Comparison of ENCODE assay signal across 8 cellular contexts in genomic region chr5:149141957-149142851, GRCh38. TPM values are rescaled to one million over a fixed set of nuclear protein-coding genes. Genes with fewer than 3 reads are reported as not detected.
DNase-seq lines count a peak whose midpoint lies in the region; TF ChIP-seq lines count a peak whose summit lies in the region.

No MANE protein-coding gene starts in this region.

- H3K4me3 Mint-ChIP-seq in neural crest cell, result peak overlapping the region; percentile 72

- peaks cover 15% of the 10 kb centered on the region for H3K4me1 Mint-ChIP-seq in neural crest cell

- TF ChIP-seq CTCF in fibroblast of mammary gland (conservative IDR thresholded peaks at IDR 0.05; ENCODE audit: control insufficient read depth, insufficient read depth, low read depth, low read length) (no peak), neural crest cell (conservative IDR thresholded peaks at IDR 0.05) (no peak)

- H3K9me3 Mint-ChIP-seq in neural crest cell, result peaks cover 5% of the 10 kb centered on the region

- peak overlapping the region; percentile 45 for H3K27ac ChIP-seq in SJSA1

- H3K27me3 Mint-ChIP-seq in neural crest cell (ENCODE audit: low read depth), result peaks cover 22% of the 10 kb centered on the region

- peak overlapping the region; percentile 71 for H3K4me3 ChIP-seq in SJSA1
- H3K4me3 ChIP-seq in fibroblast of mammary gland (ENCODE audit: control insufficient read depth, low read depth, low read length), result peak overlapping the region; percentile 96

- H3K27me3 ChIP-seq in SJSA1 (replicated peaks), result no peaks in the 10 kb centered on the region

- H3K36me3 ChIP-seq in SJSA1, result peaks cover 23% of the 10 kb centered on the region

- no peak overlapping the region for H3K27ac Mint-ChIP-seq in neural crest cell (ENCODE audit: unreplicated experiment)

- no peaks in the 10 kb centered on the region for H3K36me3 Mint-ChIP-seq in neural crest cell (ENCODE audit: low read depth)

- peaks cover 51% of the 10 kb centered on the region for H3K4me1 ChIP-seq in SJSA1 (replicated peaks)

- DNase-seq in DMS79 treated with DMSO at 0.1 percent for 48 hours (lab: John Stamatoyannopoulos, UW), result peak; percentile 23
- no peak for DNase-seq in DMS79 (lab: John Stamatoyannopoulos, UW)
- DNase-seq in SJSA1 (ENCODE audit: low read depth in 1 of 2, low spot score in 2 of 2), result no peak
- DNase-seq in fibroblast of mammary gland (ENCODE audit: low read depth), result peak; percentile 50
- DNase-seq in neural crest cell (ENCODE audit: low read depth, low spot score), result no peak
- no peak for DNase-seq in SIG-M5 treated with dmso at 0.1 percent for 504 hours (lab: John Stamatoyannopoulos, UW; ENCODE audit: unreplicated experiment)
- DNase-seq in ecto neural progenitor cell (ENCODE audit: low spot score), result no peak
- DNase-seq in OCI-M2 (lab: John Stamatoyannopoulos, UW; ENCODE audit: unreplicated experiment), result no peak

- no peaks in the 10 kb centered on the region; the same call in 1 of the 2 replicates for H3K9me3 ChIP-seq in SJSA1 (replicated peaks)

RNA-seq across cellular contexts. Expression of gene ABLIM3, which starts 0.9 kb away (rescaled TPM):
- total RNA-seq in SJSA1 (2014; rRNA removed; shearing (Covaris generic)), result 24.1 and 32.8 TPM in 2 replicates
- total RNA-seq in neural crest cell, result 2.4 and 3.0 TPM in 2 replicates

Comparison
In these comparisons a context has a peak if more than half of its experiments do, and no peak if none do; other contexts are left out.
1. DNase-seq: peak in DMS79 treated with DMSO at 0.1 percent for 48 hours (single experiment) and fibroblast of mammary gland (single experiment); none in DMS79 (single experiment), SJSA1 (0 of 2), neural crest cell (single experiment), SIG-M5 treated with dmso at 0.1 percent for 504 hours (single experiment), ecto neural progenitor cell (single experiment) and OCI-M2 (single experiment).